Comparison of ENCODE assay signal across 1 cellular context in genomic region chr1:206612129-206612876, GRCh38.
TF ChIP-seq lines count a peak whose summit lies in the region.

Gene EIF2D, minus strand, starts transcription at chr1:206612465. Its CDS starts 123 bp downstream, at chr1:206612342.

TF ChIP-seq in A549, 52 proteins besides CTCF, POLR2A, EP300 and RAD21 (continued from another document):
- TF ChIP-seq RFX5 (IDR thresholded peaks at IDR 0.05) (peak; percentile 58), JUN (IDR thresholded peaks at IDR 0.05) (peak; percentile 90 to 98), SMC3 (IDR thresholded peaks at IDR 0.05) (no peak; the same call in 2 of the 3 replicates), MAX (IDR thresholded peaks at IDR 0.05) (peak; percentile 94)
